In genomic region chr18:10099539-10100140, GRCh38 we compare ENCODE assay signal across 1 cellular context.
TF ChIP-seq lines count a peak whose summit lies in the region.

No MANE protein-coding gene starts in this region.

TF ChIP-seq in H1, 55 proteins besides CTCF, POLR2A, EP300 and RAD21 (continued from another document):
- no peak for TF ChIP-seq TAF1 (IDR thresholded peaks at IDR 0.05; ENCODE audit: low read depth, low read length)
- TF ChIP-seq KDM1A (IDR thresholded peaks at IDR 0.05; ENCODE audit: borderline replicate concordance, low read length), result no peak
- no peak for TF ChIP-seq CBX8 (IDR thresholded peaks at IDR 0.05; ENCODE audit: borderline replicate concordance, low read depth, low read length)
- TF ChIP-seq HDAC6 (IDR thresholded peaks at IDR 0.05; ENCODE audit: low read depth, low read length), result no peak
- TF ChIP-seq NRF1 (IDR thresholded peaks at IDR 0.05; ENCODE audit: low read depth, low read length), result no peak
- TF ChIP-seq GTF2F1 (IDR thresholded peaks at IDR 0.05; ENCODE audit: borderline replicate concordance, low read depth, low read length), result no peak
